Comparison of ENCODE assay signal across 18 cellular contexts in the genomic region with DNA sequence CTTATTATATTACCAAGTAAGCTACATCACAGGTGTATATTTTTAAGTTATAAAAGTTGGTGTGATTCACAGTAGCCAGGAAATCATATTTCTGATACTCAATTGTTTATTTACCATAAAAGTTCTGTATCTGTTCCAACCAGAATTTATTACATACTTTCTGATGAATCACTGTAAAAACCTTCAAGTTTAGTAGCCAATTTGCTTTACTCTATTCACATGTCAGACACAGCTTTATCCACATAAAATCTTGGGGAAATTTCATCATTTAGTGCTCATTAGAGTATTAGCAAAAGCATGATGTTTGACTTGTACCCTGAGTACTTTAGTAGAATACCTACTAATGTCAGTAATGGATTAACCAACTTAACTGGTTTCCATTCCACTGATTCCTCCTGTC.
DNase-seq lines count a peak whose midpoint lies in the region; ATAC-seq, FAIRE-seq and TF ChIP-seq lines count a peak whose summit lies in the region.
"Had no signal": no experiment of that assay in that cellular context is flagged by ENCODE, and none has a peak within 500 bp of the region (broad histone marks: within the 10 kb centered on the region; RNA-seq: fewer than 3 reads in every experiment).

No MANE protein-coding gene starts in this region.

- TF ChIP-seq POLR2A in endothelial cell of umbilical vein (IDR thresholded peaks at IDR 0.05; ENCODE audit: low read depth, low read length) (no peak), body of pancreas (IDR thresholded peaks at IDR 0.05) (no peak)

- CTCF ChIA-PET in endothelial cell of umbilical vein (lab: Charles Lee), result no interaction called here

- POLR2A ChIA-PET in endothelial cell of umbilical vein (lab: Charles Lee), result no interaction called here

- peak overlapping the region; percentile 9 for H3K9ac ChIP-seq in endothelial cell of umbilical vein (replicated peaks; ENCODE audit: extremely low read depth, insufficient read depth, low read length)
- H3K9ac ChIP-seq: SK-N-SH had no signal

- dilution Hi-C loops in endothelial cell of umbilical vein (cut with MboI; ENCODE audit: extremely low pct_ligation_motif_present, low sequenced_read_pairs), result no loop called here

- H3K27me3 Mint-ChIP-seq in HFFc6 (ENCODE audit: insufficient read depth), result no peaks in the 10 kb centered on the region

- ATAC-seq in RWPE2 (ENCODE audit: low read depth) (peak; percentile 88), body of pancreas (no peak)

- H3K4me2 ChIP-seq in endothelial cell of umbilical vein (ENCODE audit: insufficient read depth, low read length), result peak overlapping the region; percentile 38
- H3K4me2 ChIP-seq: SK-N-SH had no signal

- H3K9me3 ChIP-seq in RWPE2 (ENCODE audit: severe bottlenecking) (no peaks in the 10 kb centered on the region), endothelial cell of umbilical vein (replicated peaks; ENCODE audit: control insufficient read depth, insufficient read depth, low read length) (no peaks in the 10 kb centered on the region), body of pancreas (no peaks in the 10 kb centered on the region)
- H3K9me3 ChIP-seq: Peyer's patch, SK-N-SH had no signal

- no peaks in the 10 kb centered on the region for H3K9me3 Mint-ChIP-seq in HFFc6

- no peaks in the 10 kb centered on the region for H3K36me3 Mint-ChIP-seq in HFFc6 (ENCODE audit: low read depth)

- no peaks in the 10 kb centered on the region for H4K20me1 ChIP-seq in endothelial cell of umbilical vein (replicated peaks; ENCODE audit: control insufficient read depth, extremely low read depth, insufficient read depth, low read length)

- H3K4me3 ChIP-seq in RWPE2 (ENCODE audit: severe bottlenecking), result no peak overlapping the region
- H3K4me3 ChIP-seq in endothelial cell of umbilical vein (replicated peaks in 1 of 3; ENCODE audit: insufficient read depth in 1 of 3, low read depth in 1 of 3, low read length in 3 of 3), result no peak overlapping the region
- no peak overlapping the region for H3K4me3 ChIP-seq in retinal pigment epithelial cell (ENCODE audit: low read length)
- no peak overlapping the region for H3K4me3 ChIP-seq in body of pancreas
- H3K4me3 ChIP-seq: Peyer's patch had no signal

- TF ChIP-seq CTCF in HFFc6 (IDR thresholded peaks at IDR 0.05), result no peak
- TF ChIP-seq CTCF in RWPE2 (IDR thresholded peaks at IDR 0.05; ENCODE audit: poor library complexity, severe bottlenecking), result no peak
- no peak for TF ChIP-seq CTCF in endothelial cell of umbilical vein (IDR thresholded peaks at IDR 0.05; ENCODE audit: extremely low read depth in 1 of 2, insufficient read depth in 1 of 2, low read depth in 1 of 2, low read length in 2 of 2)
- TF ChIP-seq CTCF in retinal pigment epithelial cell (conservative IDR thresholded peaks at IDR 0.05; ENCODE audit: low read depth, low read length), result no peak
- no peak for TF ChIP-seq CTCF in body of pancreas (IDR thresholded peaks at IDR 0.05)

- no peaks in the 10 kb centered on the region for H3K36me3 ChIP-seq in RWPE2 (ENCODE audit: low read depth)
- H3K36me3 ChIP-seq in endothelial cell of umbilical vein (ENCODE audit: control insufficient read depth in 2 of 2, extremely low read depth in 1 of 2, insufficient read depth in 2 of 2, low read length in 2 of 2), result no peaks in the 10 kb centered on the region
- no peaks in the 10 kb centered on the region for H3K36me3 ChIP-seq in body of pancreas (replicated peaks in 1 of 2; ENCODE audit: insufficient read depth in 1 of 2, low read depth in 2 of 2)
- H3K36me3 ChIP-seq: Peyer's patch had no signal

- FAIRE-seq in endothelial cell of umbilical vein (lab: Jason Lieb, UNC), result no peak

- H2AFZ ChIP-seq in endothelial cell of umbilical vein (ENCODE audit: low read depth, low read length), result peak overlapping the region; percentile 18

- H3K27ac ChIP-seq in RWPE2 (ENCODE audit: poor library complexity, severe bottlenecking) (peak overlapping the region; percentile 78), endothelial cell of umbilical vein (ENCODE audit: insufficient read depth, low read depth, low read length) (peak overlapping the region; percentile 37), body of pancreas (no peak overlapping the region)
- H3K27ac ChIP-seq: Peyer's patch had no signal

- H3K27me3 ChIP-seq in RWPE2 (ENCODE audit: insufficient read depth, poor library complexity, severe bottlenecking), result no peaks in the 10 kb centered on the region
- no peaks in the 10 kb centered on the region for H3K27me3 ChIP-seq in endothelial cell of umbilical vein (ENCODE audit: control insufficient read depth in 2 of 2, insufficient read depth in 2 of 2, low read length in 2 of 2)
- H3K27me3 ChIP-seq in body of pancreas, result no peaks in the 10 kb centered on the region
- H3K27me3 ChIP-seq: Peyer's patch had no signal

- H3K79me2 ChIP-seq in endothelial cell of umbilical vein (ENCODE audit: control insufficient read depth, insufficient read depth, low read length), result no peaks in the 10 kb centered on the region

- H3K27ac Mint-ChIP-seq in HFFc6, result no peak overlapping the region

- DNase-seq in HFFc6 (peak; percentile 7), RWPE2 (ENCODE audit: low spot score) (no peak), endothelial cell of umbilical vein (ENCODE audit: low read depth, low spot score) (peak; percentile 65), retinal pigment epithelial cell (ENCODE audit: low read depth) (peak; percentile 59), epidermal melanocyte (ENCODE audit: insufficient read length, low spot score) (no peak), body of pancreas (no peak)
- DNase-seq in NK-92 treated with Interleukin-12 subunit alpha and Interleukin-12 subunit beta, amount 100 ng/mL, for 24 hours (lab: John Stamatoyannopoulos, UW), result no peak
- DNase-seq: COR-L47, H7, KG1, NCI-H1048, NCI-H1436 treated with DMSO at 0.1 percent for 48 hours, NCI-H2081, NCI-H510A, NCI-H774, Peyer's patch, SHP77, SK-N-SH had no signal

- no TSS peak for BruUV-seq in endothelial cell of umbilical vein (replicated peaks; lab: Mats Ljungman, UMichigan)

- peaks cover 22% of the 10 kb centered on the region for H3K4me1 ChIP-seq in RWPE2 (ENCODE audit: insufficient read depth, poor library complexity, severe bottlenecking)
- peaks cover 20% of the 10 kb centered on the region for H3K4me1 ChIP-seq in endothelial cell of umbilical vein (ENCODE audit: control insufficient read depth, extremely low read depth, insufficient read depth, low read length)
- H3K4me1 ChIP-seq in body of pancreas, result no peaks in the 10 kb centered on the region
- H3K4me1 ChIP-seq: Peyer's patch had no signal

- H3K4me3 Mint-ChIP-seq in HFFc6, result no peak overlapping the region

- intact Hi-C loops in endothelial cell of umbilical vein (cut with micrococcal nuclease) (loop anchor here (10.0 kb wide), 1 partner anchor 621 kb away; no protein-coding TSS in a partner anchor), body of pancreas (cut with DNase I) (no loop called here)

- H3K4me1 Mint-ChIP-seq in HFFc6 (ENCODE audit: low read depth), result no peaks in the 10 kb centered on the region

- no peaks in the 10 kb centered on the region for H3K9me1 ChIP-seq in endothelial cell of umbilical vein (replicated peaks; ENCODE audit: control insufficient read depth, extremely low read depth, insufficient read depth, low read length)

TF ChIP-seq in endothelial cell of umbilical vein, 7 proteins besides CTCF, POLR2A, EP300 and RAD21:
- TF ChIP-seq FOS (IDR thresholded peaks at IDR 0.05; ENCODE audit: borderline replicate concordance, insufficient read depth, low read length) (peak; percentile 59), JUN (IDR thresholded peaks at IDR 0.05; ENCODE audit: borderline replicate concordance, insufficient read depth, insufficient read length, low read depth) (no peak), POLR2AphosphoS5 (IDR thresholded peaks at IDR 0.05; ENCODE audit: insufficient read depth, low read depth, low read length) (no peak), GATA2 (IDR thresholded peaks at IDR 0.05; ENCODE audit: insufficient read depth, insufficient read length, low read depth, low read length) (peak; percentile 14)
TF ChIP-seq in endothelial cell of umbilical vein: peak in this region for 2.

Comparison
In these comparisons a context has a peak if more than half of its experiments do, and no peak if none do; other contexts are left out.
1. DNase-seq: peak in HFFc6 (single experiment), endothelial cell of umbilical vein (single experiment) and retinal pigment epithelial cell (single experiment); none in RWPE2 (single experiment), epidermal melanocyte (single experiment), NK-92 treated with Interleukin-12 subunit alpha and Interleukin-12 subunit beta, amount 100 ng/mL, for 24 hours (single experiment) and body of pancreas (0 of 4).
2. H3K27ac ChIP-seq: peak in RWPE2 (single experiment) and endothelial cell of umbilical vein (single experiment); none in body of pancreas (0 of 4).